ENCODE assay signal across 9 cellular contexts in genomic region chr14:90760591-90761316, GRCh38. TPM values are rescaled to one million over a fixed set of nuclear protein-coding genes. Genes with fewer than 3 reads are reported as not detected.
DNase-seq lines count a peak whose midpoint lies in the region; ATAC-seq, FAIRE-seq and TF ChIP-seq lines count a peak whose summit lies in the region.
"Had no signal": no experiment of that assay in that cellular context is flagged by ENCODE, and none has a peak within 500 bp of the region (broad histone marks: within the 10 kb centered on the region; RNA-seq: fewer than 3 reads in every experiment).

No MANE protein-coding gene starts in this region.

- peak; percentile 41 for DNase-seq in CD1c-positive myeloid dendritic cell (ENCODE audit: extremely low spot score)
- DNase-seq in HFF-Myc (ENCODE audit: extremely low read depth, low read depth): no peak
- DNase-seq in RWPE2 (ENCODE audit: low spot score): no peak
- DNase-seq in iPS DF 6.9 (ENCODE audit: low read depth, low spot score): peak; percentile 22
- DNase-seq in GM12892 (ENCODE audit: insufficient read length): no peak
- DNase-seq in ecto neural progenitor cell (ENCODE audit: low spot score): no peak

- no peak overlapping the region for H3K4me3 ChIP-seq in HFF-Myc (replicated peaks; ENCODE audit: low read depth, low read length)
- H3K4me3 ChIP-seq in RWPE2 (ENCODE audit: severe bottlenecking): no peak overlapping the region
- no peak overlapping the region for H3K4me3 ChIP-seq in iPS DF 6.9 (ENCODE audit: low read length)

- H3K27ac ChIP-seq in RWPE2 (ENCODE audit: poor library complexity, severe bottlenecking): no peak overlapping the region
- no peak overlapping the region for H3K27ac ChIP-seq in iPS DF 6.9 (ENCODE audit: low read length)

- H3K36me3 ChIP-seq in RWPE2 (ENCODE audit: low read depth) (no peaks in the 10 kb centered on the region; the same call in 1 of the 2 replicates), iPS DF 6.9 (ENCODE audit: control insufficient read depth, insufficient read depth, low read length) (no peaks in the 10 kb centered on the region)

- TF ChIP-seq CTCF in HFF-Myc (IDR thresholded peaks at IDR 0.05; ENCODE audit: low read depth, low read length, missing control alignments): peak; percentile 73
- TF ChIP-seq CTCF in RWPE2 (IDR thresholded peaks at IDR 0.05; ENCODE audit: poor library complexity, severe bottlenecking): peak; percentile 73

- no peaks in the 10 kb centered on the region for H3K27me3 ChIP-seq in RWPE2 (ENCODE audit: insufficient read depth, poor library complexity, severe bottlenecking)
- no peaks in the 10 kb centered on the region for H3K27me3 ChIP-seq in iPS DF 6.9 (ENCODE audit: control insufficient read depth, insufficient read depth, low read length)

- H3K4me1 ChIP-seq in RWPE2 (ENCODE audit: insufficient read depth, poor library complexity, severe bottlenecking) (peaks cover 4% of the 10 kb centered on the region), iPS DF 6.9 (ENCODE audit: control insufficient read depth, insufficient read depth, low read length) (no peaks in the 10 kb centered on the region; the same call in 1 of the 2 replicates)

- H3K9me3 ChIP-seq in RWPE2 (ENCODE audit: severe bottlenecking) (peaks cover 9% of the 10 kb centered on the region), iPS DF 6.9 (ENCODE audit: control insufficient read depth, insufficient read depth, low read length) (no peaks in the 10 kb centered on the region)

- no peak for FAIRE-seq in GM12892 (lab: Jason Lieb, UNC)
- FAIRE-seq: islet of Langerhans had no signal

- ATAC-seq in RWPE2 (ENCODE audit: low read depth) (no peak), GM18520 (IDR thresholded peaks at IDR 0.05; ENCODE audit: unreplicated experiment) (no peak), GM21515 (IDR thresholded peaks at IDR 0.05; ENCODE audit: unreplicated experiment) (no peak)

- WGBS in iPS DF 6.9 (ENCODE audit: insufficient coverage, insufficient read length): no CpG with 5 or more reads among the region's 4 CpGs

- TF ChIP-seq POLR2A in GM12892 (IDR thresholded peaks at IDR 0.05; ENCODE audit: low read depth, low read length): no peak

RNA-seq across cellular contexts. Expression of gene TTC7B, which starts 55.5 kb away (rescaled TPM):
- not detected for polyA plus RNA-seq in GM12892 (2012; ENCODE audit: missing spikeins)

Comparison
In these comparisons a context has a peak if more than half of its experiments do, and no peak if none do; other contexts are left out.
1. DNase-seq: peak in CD1c-positive myeloid dendritic cell (single experiment) and iPS DF 6.9 (single experiment); none in HFF-Myc (single experiment), RWPE2 (single experiment), GM12892 (single experiment) and ecto neural progenitor cell (single experiment).